In genomic region chr19:33219261-33219812, GRCh38 we compare ENCODE assay signal across 1 cellular context.
TF ChIP-seq lines count a peak whose summit lies in the region.

No MANE protein-coding gene starts in this region.

TF ChIP-seq in HepG2, 621 proteins besides CTCF, POLR2A, EP300 and RAD21 (continues in another document):
- TF ChIP-seq STAG1 (CRISPR knock-in tag; IDR thresholded peaks at IDR 0.05), result peak; percentile 64
- TF ChIP-seq ZKSCAN5 (CRISPR knock-in tag; IDR thresholded peaks at IDR 0.05), result no peak
- no peak for TF ChIP-seq TEAD2 (CRISPR knock-in tag; IDR thresholded peaks at IDR 0.05)
- TF ChIP-seq ZNF607 (CRISPR knock-in tag; IDR thresholded peaks at IDR 0.05; ENCODE audit: borderline replicate concordance), result no peak
- no peak for TF ChIP-seq TOPORS (CRISPR knock-in tag; IDR thresholded peaks at IDR 0.05)
- no peak for TF ChIP-seq MXI1 (IDR thresholded peaks at IDR 0.05; ENCODE audit: borderline replicate concordance, low read depth, low read length)
- no peak for TF ChIP-seq ZNF563 (CRISPR knock-in tag; IDR thresholded peaks at IDR 0.05)
- no peak for TF ChIP-seq KLF16 (CRISPR knock-in tag; IDR thresholded peaks at IDR 0.05)
- TF ChIP-seq ZNF646 (CRISPR knock-in tag; IDR thresholded peaks at IDR 0.05), result no peak
- no peak for TF ChIP-seq NFE2L1 (CRISPR knock-in tag; IDR thresholded peaks at IDR 0.05; ENCODE audit: borderline replicate concordance)
- TF ChIP-seq IRF1 (CRISPR knock-in tag; IDR thresholded peaks at IDR 0.05; ENCODE audit: low read depth), result no peak
- no peak for TF ChIP-seq BHLHE40 (IDR thresholded peaks at IDR 0.05; ENCODE audit: low read length)
- TF ChIP-seq KDM2A (CRISPR knock-in tag; IDR thresholded peaks at IDR 0.05; ENCODE audit: borderline replicate concordance, low read depth), result 0 out of 2 replicates have a peak, but pooled peaks have one; percentile 20
- TF ChIP-seq, protein P1, sequence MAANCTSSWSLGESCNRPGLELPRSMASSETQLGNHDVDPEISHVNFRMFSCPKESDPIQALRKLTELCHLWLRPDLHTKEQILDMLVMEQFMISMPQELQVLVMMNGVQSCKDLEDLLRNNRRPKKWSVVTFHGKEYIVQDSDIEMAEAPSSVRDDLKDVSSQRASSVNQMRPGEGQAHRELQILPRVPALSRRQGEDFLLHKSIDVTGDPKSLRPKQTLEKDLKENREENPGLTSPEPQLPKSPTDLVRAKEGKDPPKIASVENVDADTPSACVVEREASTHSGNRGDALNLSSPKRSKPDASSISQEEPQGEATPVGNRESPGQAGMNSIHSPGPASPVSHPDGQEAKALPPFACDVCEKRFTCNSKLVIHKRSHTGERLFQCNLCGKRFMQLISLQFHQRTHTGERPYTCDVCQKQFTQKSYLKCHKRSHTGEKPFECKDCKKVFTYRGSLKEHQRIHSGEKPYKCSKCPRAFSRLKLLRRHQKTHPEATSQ (CRISPR knock-in tag; IDR thresholded peaks at IDR 0.05; ENCODE audit: borderline replicate concordance), result no peak
- 0 out of 2 replicates have a peak, but pooled peaks have one; percentile 13 for TF ChIP-seq ZNF280B (CRISPR knock-in tag; IDR thresholded peaks at IDR 0.05; ENCODE audit: borderline replicate concordance)
- TF ChIP-seq WIZ (CRISPR knock-in tag; IDR thresholded peaks at IDR 0.05), result no peak
- TF ChIP-seq ZNF7 (CRISPR knock-in tag; IDR thresholded peaks at IDR 0.05), result no peak
- TF ChIP-seq E2F5 (CRISPR knock-in tag; conservative IDR thresholded peaks at IDR 0.05), result no peak
- TF ChIP-seq ONECUT2 (CRISPR knock-in tag; IDR thresholded peaks at IDR 0.05), result no peak
- TF ChIP-seq PLRG1 (conservative IDR thresholded peaks at IDR 0.05), result no peak
- no peak for TF ChIP-seq GMEB1 (CRISPR knock-in tag; IDR thresholded peaks at IDR 0.05; ENCODE audit: borderline replicate concordance)
- no peak for TF ChIP-seq ZNF354B (CRISPR knock-in tag; IDR thresholded peaks at IDR 0.05)
- TF ChIP-seq NCOA5 (CRISPR knock-in tag; IDR thresholded peaks at IDR 0.05), result no peak
- no peak for TF ChIP-seq SRY (CRISPR knock-in tag; IDR thresholded peaks at IDR 0.05)
- TF ChIP-seq TMF1 (CRISPR knock-in tag; IDR thresholded peaks at IDR 0.05; ENCODE audit: low read depth), result no peak
- TF ChIP-seq NFIB (CRISPR knock-in tag; IDR thresholded peaks at IDR 0.05; ENCODE audit: borderline replicate concordance), result no peak
- TF ChIP-seq, protein P2, sequence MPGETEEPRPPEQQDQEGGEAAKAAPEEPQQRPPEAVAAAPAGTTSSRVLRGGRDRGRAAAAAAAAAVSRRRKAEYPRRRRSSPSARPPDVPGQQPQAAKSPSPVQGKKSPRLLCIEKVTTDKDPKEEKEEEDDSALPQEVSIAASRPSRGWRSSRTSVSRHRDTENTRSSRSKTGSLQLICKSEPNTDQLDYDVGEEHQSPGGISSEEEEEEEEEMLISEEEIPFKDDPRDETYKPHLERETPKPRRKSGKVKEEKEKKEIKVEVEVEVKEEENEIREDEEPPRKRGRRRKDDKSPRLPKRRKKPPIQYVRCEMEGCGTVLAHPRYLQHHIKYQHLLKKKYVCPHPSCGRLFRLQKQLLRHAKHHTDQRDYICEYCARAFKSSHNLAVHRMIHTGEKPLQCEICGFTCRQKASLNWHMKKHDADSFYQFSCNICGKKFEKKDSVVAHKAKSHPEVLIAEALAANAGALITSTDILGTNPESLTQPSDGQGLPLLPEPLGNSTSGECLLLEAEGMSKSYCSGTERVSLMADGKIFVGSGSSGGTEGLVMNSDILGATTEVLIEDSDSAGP (CRISPR knock-in tag; IDR thresholded peaks at IDR 0.05; ENCODE audit: borderline replicate concordance), result 0 out of 2 replicates have a peak, but pooled peaks have one; percentile 19
- TF ChIP-seq NR2F6 (IDR thresholded peaks at IDR 0.05), result no peak
- no peak for TF ChIP-seq NR2F6 (CRISPR knock-in tag; IDR thresholded peaks at IDR 0.05)
- TF ChIP-seq, protein P3, sequence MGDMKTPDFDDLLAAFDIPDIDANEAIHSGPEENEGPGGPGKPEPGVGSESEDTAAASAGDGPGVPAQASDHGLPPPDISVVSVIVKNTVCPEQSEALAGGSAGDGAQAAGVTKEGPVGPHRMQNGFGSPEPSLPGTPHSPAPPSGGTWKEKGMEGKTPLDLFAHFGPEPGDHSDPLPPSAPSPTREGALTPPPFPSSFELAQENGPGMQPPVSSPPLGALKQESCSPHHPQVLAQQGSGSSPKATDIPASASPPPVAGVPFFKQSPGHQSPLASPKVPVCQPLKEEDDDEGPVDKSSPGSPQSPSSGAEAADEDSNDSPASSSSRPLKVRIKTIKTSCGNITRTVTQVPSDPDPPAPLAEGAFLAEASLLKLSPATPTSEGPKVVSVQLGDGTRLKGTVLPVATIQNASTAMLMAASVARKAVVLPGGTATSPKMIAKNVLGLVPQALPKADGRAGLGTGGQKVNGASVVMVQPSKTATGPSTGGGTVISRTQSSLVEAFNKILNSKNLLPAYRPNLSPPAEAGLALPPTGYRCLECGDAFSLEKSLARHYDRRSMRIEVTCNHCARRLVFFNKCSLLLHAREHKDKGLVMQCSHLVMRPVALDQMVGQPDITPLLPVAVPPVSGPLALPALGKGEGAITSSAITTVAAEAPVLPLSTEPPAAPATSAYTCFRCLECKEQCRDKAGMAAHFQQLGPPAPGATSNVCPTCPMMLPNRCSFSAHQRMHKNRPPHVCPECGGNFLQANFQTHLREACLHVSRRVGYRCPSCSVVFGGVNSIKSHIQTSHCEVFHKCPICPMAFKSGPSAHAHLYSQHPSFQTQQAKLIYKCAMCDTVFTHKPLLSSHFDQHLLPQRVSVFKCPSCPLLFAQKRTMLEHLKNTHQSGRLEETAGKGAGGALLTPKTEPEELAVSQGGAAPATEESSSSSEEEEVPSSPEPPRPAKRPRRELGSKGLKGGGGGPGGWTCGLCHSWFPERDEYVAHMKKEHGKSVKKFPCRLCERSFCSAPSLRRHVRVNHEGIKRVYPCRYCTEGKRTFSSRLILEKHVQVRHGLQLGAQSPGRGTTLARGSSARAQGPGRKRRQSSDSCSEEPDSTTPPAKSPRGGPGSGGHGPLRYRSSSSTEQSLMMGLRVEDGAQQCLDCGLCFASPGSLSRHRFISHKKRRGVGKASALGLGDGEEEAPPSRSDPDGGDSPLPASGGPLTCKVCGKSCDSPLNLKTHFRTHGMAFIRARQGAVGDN (CRISPR knock-in tag; IDR thresholded peaks at IDR 0.05), result peak; percentile 36; the same call in 1 of the 2 replicates
- peak; percentile 56 for TF ChIP-seq XRCC5 (optimal IDR thresholded peaks at IDR 0.05; ENCODE audit: low read length)
- no peak for TF ChIP-seq TCF7 (IDR thresholded peaks at IDR 0.05; ENCODE audit: low read depth)
- no peak for TF ChIP-seq MED1 (CRISPR knock-in tag; IDR thresholded peaks at IDR 0.05)
- no peak for TF ChIP-seq ZFYVE20 (CRISPR knock-in tag; IDR thresholded peaks at IDR 0.05; ENCODE audit: borderline replicate concordance, low read depth)
- no peak for TF ChIP-seq ZNF773 (CRISPR knock-in tag; IDR thresholded peaks at IDR 0.05; ENCODE audit: borderline replicate concordance)
- no peak for TF ChIP-seq IKZF1 (IDR thresholded peaks at IDR 0.05)
- no peak for TF ChIP-seq TCF12 (IDR thresholded peaks at IDR 0.05)
- no peak for TF ChIP-seq TCF12 (CRISPR knock-in tag; IDR thresholded peaks at IDR 0.05)
- no peak for TF ChIP-seq MTF1 (CRISPR knock-in tag; IDR thresholded peaks at IDR 0.05)
- no peak for TF ChIP-seq ZNF253 (CRISPR knock-in tag; IDR thresholded peaks at IDR 0.05; ENCODE audit: borderline replicate concordance)
- peak; percentile 53 for TF ChIP-seq ZFP36 (IDR thresholded peaks at IDR 0.05; ENCODE audit: borderline replicate concordance, low read depth, low read length, partially characterized antibody)
- TF ChIP-seq ERF (CRISPR knock-in tag; IDR thresholded peaks at IDR 0.05), result no peak
- TF ChIP-seq ZNF552 (CRISPR knock-in tag; IDR thresholded peaks at IDR 0.05; ENCODE audit: borderline replicate concordance), result no peak
- TF ChIP-seq ARHGAP35 (CRISPR knock-in tag; IDR thresholded peaks at IDR 0.05; ENCODE audit: borderline replicate concordance), result no peak
- TF ChIP-seq, protein P4, sequence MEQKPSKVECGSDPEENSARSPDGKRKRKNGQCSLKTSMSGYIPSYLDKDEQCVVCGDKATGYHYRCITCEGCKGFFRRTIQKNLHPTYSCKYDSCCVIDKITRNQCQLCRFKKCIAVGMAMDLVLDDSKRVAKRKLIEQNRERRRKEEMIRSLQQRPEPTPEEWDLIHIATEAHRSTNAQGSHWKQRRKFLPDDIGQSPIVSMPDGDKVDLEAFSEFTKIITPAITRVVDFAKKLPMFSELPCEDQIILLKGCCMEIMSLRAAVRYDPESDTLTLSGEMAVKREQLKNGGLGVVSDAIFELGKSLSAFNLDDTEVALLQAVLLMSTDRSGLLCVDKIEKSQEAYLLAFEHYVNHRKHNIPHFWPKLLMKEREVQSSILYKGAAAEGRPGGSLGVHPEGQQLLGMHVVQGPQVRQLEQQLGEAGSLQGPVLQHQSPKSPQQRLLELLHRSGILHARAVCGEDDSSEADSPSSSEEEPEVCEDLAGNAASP (CRISPR knock-in tag; IDR thresholded peaks at IDR 0.05; ENCODE audit: borderline replicate concordance), result no peak
- TF ChIP-seq ZBTB38 (CRISPR knock-in tag; IDR thresholded peaks at IDR 0.05), result 0 out of 2 replicates have a peak, but pooled peaks have one; percentile 26
- no peak for TF ChIP-seq ZNF598 (CRISPR knock-in tag; IDR thresholded peaks at IDR 0.05; ENCODE audit: borderline replicate concordance)
- TF ChIP-seq SMAD1 (CRISPR knock-in tag; IDR thresholded peaks at IDR 0.05; ENCODE audit: borderline replicate concordance, low read depth), result no peak
